In genomic region chr19:33399745-33400681, GRCh38 we compare ENCODE assay signal across 28 cellular contexts. TPM values are rescaled to one million over a fixed set of nuclear protein-coding genes. Genes with fewer than 3 reads are reported as not detected.
A peak's percentile ranks its signal among the peaks of the same experiment; 100 is the strongest.
DNase-seq lines count a peak whose midpoint lies in the region; ATAC-seq and TF ChIP-seq lines count a peak whose summit lies in the region.
"Had no signal": no experiment of that assay in that cellular context is flagged by ENCODE, and none has a peak within 500 bp of the region (broad histone marks: within the 10 kb centered on the region; RNA-seq: fewer than 3 reads in every experiment).

No MANE protein-coding gene starts in this region.

- 83% methylated on average over 22 of the region's 22 CpGs; no CpG with 5 or more reads in 1 of the 2 donors for WGBS in transverse colon (ENCODE audit: low coverage in 1 of 2), 2 donors

- H3K4me1 Mint-ChIP-seq in chondrocyte (ENCODE audit: low read depth) (peaks cover 14% of the 10 kb centered on the region), natural killer cell (peaks cover 0 to 3% of the 10 kb centered on the region in 2 donors)
- H3K4me1 Mint-ChIP-seq: activated CD4-positive, alpha-beta T cell treated with anti-CD3 and anti-CD28 coated beads for 36 hours; T-helper 17 cell had no signal

- no peak overlapping the region for H3K4me3 Mint-ChIP-seq in chondrocyte (ENCODE audit: unreplicated experiment)
- H3K4me3 Mint-ChIP-seq in natural killer cell, result no peak overlapping the region
- H3K4me3 Mint-ChIP-seq: activated CD4-positive, alpha-beta T cell treated with anti-CD3 and anti-CD28 coated beads for 36 hours; activated T-cell treated with anti-CD3 and anti-CD28 coated beads, Interleukin-2, amount 50 U/mL, for 24 hours; HFFc6; T-helper 17 cell had no signal

- peaks cover 0 to 25% (median 13%) of the 10 kb centered on the region in 4 donors for H3K4me1 ChIP-seq in transverse colon

- no peak overlapping the region for H3K4me3 ChIP-seq in transverse colon
- H3K4me3 ChIP-seq: BLaER1, SK-N-MC, upper lobe of left lung had no signal

- no peak for TF ChIP-seq POLR2A in transverse colon (IDR thresholded peaks at IDR 0.05)

- DNase-seq in cardiac septum (ENCODE audit: low spot score) (peak; percentile 66), Right ventricle myocardium superior (no peak), chondrocyte (ENCODE audit: low spot score) (peak; percentile 77), mesenteric fat pad (ENCODE audit: low spot score) (peak; percentile 82), transverse colon (peak; percentile 0), natural killer cell (no peak)
- DNase-seq: ACHN; activated CD4-positive, alpha-beta T cell treated with anti-CD3 and anti-CD28 coated beads for 36 hours; activated T-cell treated with anti-CD3 and anti-CD28 coated beads, Interleukin-2, amount 50 U/mL, for 24 hours; DMS79; effector CD4-positive, alpha-beta T cell; GDM1; HFFc6; kidney glomerular epithelial cell; mesenchymal stem cell; NCI-H1048; NCI-H1694; NCI-H446 treated with DMSO at 0.1 percent for 48 hours; NCI-H82; small intestine; stimulated activated CD4-positive, alpha-beta T cell treated with anti-CD3 and anti-CD28 coated beads, Interleukin-2, amount 100 ng/mL, for 24 hours; T-helper 17 cell had no signal

- no peak for TF ChIP-seq EP300 in transverse colon (IDR thresholded peaks at IDR 0.05; ENCODE audit: low read depth)

- intact Hi-C loops in cardiac septum (cut with DNase I), result loop anchor here (10.0 kb wide), 1 partner anchor 255 kb away; no protein-coding TSS in a partner anchor
- intact Hi-C loops in Right ventricle myocardium superior (cut with DNase I), result no loop called here
- intact Hi-C loops in transverse colon (cut with DNase I; ENCODE audit: low total_unique reads), result no loop called here
- intact Hi-C loops in natural killer cell (cut with micrococcal nuclease), result no loop called here

- no peaks in the 10 kb centered on the region for H3K9me3 ChIP-seq in transverse colon
- H3K9me3 ChIP-seq: BLaER1, upper lobe of left lung had no signal

- no peaks in the 10 kb centered on the region for H3K9me3 Mint-ChIP-seq in chondrocyte (ENCODE audit: low read depth)
- no peaks in the 10 kb centered on the region for H3K9me3 Mint-ChIP-seq in natural killer cell
- H3K9me3 Mint-ChIP-seq: activated T-cell treated with anti-CD3 and anti-CD28 coated beads, Interleukin-2, amount 50 U/mL, for 24 hours; HFFc6 had no signal

- no peaks in the 10 kb centered on the region for H3K27me3 ChIP-seq in transverse colon
- H3K27me3 ChIP-seq: BLaER1, upper lobe of left lung had no signal

- H3K27ac Mint-ChIP-seq in chondrocyte (ENCODE audit: unreplicated experiment) (no peak overlapping the region), natural killer cell (peak overlapping the region in 1 of 2 donors; percentile 51)
- H3K27ac Mint-ChIP-seq: activated CD4-positive, alpha-beta T cell treated with anti-CD3 and anti-CD28 coated beads for 36 hours; activated T-cell treated with anti-CD3 and anti-CD28 coated beads, Interleukin-2, amount 50 U/mL, for 24 hours; HFFc6 had no signal

- no peak for ATAC-seq in Right ventricle myocardium superior (ENCODE audit: poor library complexity)
- no peak for ATAC-seq in GM18907 (IDR thresholded peaks at IDR 0.05; ENCODE audit: unreplicated experiment)
- ATAC-seq in GM18868 (IDR thresholded peaks at IDR 0.05; ENCODE audit: unreplicated experiment), result no peak
- ATAC-seq in natural killer cell, result no peak
- ATAC-seq: activated CD4-positive, alpha-beta T cell treated with anti-CD3 and anti-CD28 coated beads for 36 hours; T-helper 17 cell had no signal

- H3K27me3 Mint-ChIP-seq in chondrocyte (ENCODE audit: low read depth) (no peaks in the 10 kb centered on the region), natural killer cell (ENCODE audit: low read depth in 2 of 2) (no peaks in the 10 kb centered on the region)
- H3K27me3 Mint-ChIP-seq: activated CD4-positive, alpha-beta T cell treated with anti-CD3 and anti-CD28 coated beads for 36 hours; activated T-cell treated with anti-CD3 and anti-CD28 coated beads, Interleukin-2, amount 50 U/mL, for 24 hours; T-helper 17 cell had no signal

- in situ Hi-C loops in transverse colon (cut with MboI; ENCODE audit: low pct_ligation_motif_present in 1 of 4, low pct_unique_long_range_greater_than_20kb in 1 of 4, low sequenced_read_pairs in 3 of 4), result no loop called here

- no peak overlapping the region for H3K27ac ChIP-seq in transverse colon
- H3K27ac ChIP-seq: BLaER1, HL-60, SK-N-MC, upper lobe of left lung had no signal

- no peaks in the 10 kb centered on the region for H3K36me3 ChIP-seq in transverse colon
- H3K36me3 ChIP-seq: BLaER1 had no signal

- TF ChIP-seq CTCF in chondrocyte (IDR thresholded peaks at IDR 0.05) (no peak), transverse colon (IDR thresholded peaks at IDR 0.05) (no peak), natural killer cell (IDR thresholded peaks at IDR 0.05) (no peak)

- H3K36me3 Mint-ChIP-seq in chondrocyte (ENCODE audit: low read depth) (no peaks in the 10 kb centered on the region), natural killer cell (no peaks in the 10 kb centered on the region)

RNA-seq across cellular contexts. Expression of gene CEBPG, which starts 26.5 kb away (rescaled TPM):
- total RNA-seq in cardiac septum, result 17.3 TPM
- total RNA-seq in Right ventricle myocardium superior, result 16.1 TPM
- total RNA-seq in chondrocyte, result 16.3 to 54.4 TPM (median 50.2 TPM) in 3 replicates
- 33.0 TPM for total RNA-seq in mesenteric fat pad
- 10 to 100 TPM; 22.4 to 66.7 (median 46.9) TPM for total RNA-seq in transverse colon
- total RNA-seq in natural killer cell, result 10 to 100 TPM; 22.3 to 28.1 (median 23.9) TPM

Comparison
In these comparisons a context has a peak if more than half of its experiments do, and no peak if none do; other contexts are left out.
1. DNase-seq: peak in cardiac septum (single experiment), chondrocyte (single experiment), mesenteric fat pad (single experiment) and transverse colon (single experiment); none in Right ventricle myocardium superior (single experiment) and natural killer cell (single experiment).